Comparison of ENCODE assay signal across 10 cellular contexts in genomic region chr3:67048716-67049076, GRCh38. TPM values are rescaled to one million over a fixed set of nuclear protein-coding genes. Genes with fewer than 3 reads are reported as not detected.
A peak's percentile ranks its signal among the peaks of the same experiment; 100 is the strongest.
DNase-seq lines count a peak whose midpoint lies in the region; ATAC-seq and TF ChIP-seq lines count a peak whose summit lies in the region.
"Had no signal": no experiment of that assay in that cellular context is flagged by ENCODE, and none has a peak within 500 bp of the region (broad histone marks: within the 10 kb centered on the region; RNA-seq: fewer than 3 reads in every experiment).

No MANE protein-coding gene starts in this region.

- WGBS in GM23248 (ENCODE audit: low coverage in 1 of 2, low lambda C conversion rate in 2 of 2, missing lambda C conversion rate in 2 of 2), 2 experiments, result 76 to 83% methylated on average over 3 of the region's 3 CpGs

- H3K27me3 ChIP-seq in GM23248 (replicated peaks; ENCODE audit: insufficient read depth) (no peaks in the 10 kb centered on the region), MM.1S (replicated peaks; ENCODE audit: insufficient read depth, low read length) (no peaks in the 10 kb centered on the region)

- H3K27ac ChIP-seq in GM23248 (no peak overlapping the region), MM.1S (ENCODE audit: low read length) (no peak overlapping the region)
- H3K27ac ChIP-seq: epithelial cell of prostate had no signal

- H3K36me3 ChIP-seq in GM23248 (ENCODE audit: low read depth), result no peaks in the 10 kb centered on the region
- H3K36me3 ChIP-seq in MM.1S (replicated peaks; ENCODE audit: insufficient read depth, low read length), result no peaks in the 10 kb centered on the region

- H3K4me2 ChIP-seq in GM23248 (ENCODE audit: unreplicated experiment), result no peak overlapping the region
- H3K4me2 ChIP-seq in MM.1S (ENCODE audit: low read depth, low read length), result no peak overlapping the region

- in situ Hi-C loops in GM23248 (cut with MboI), result no loop called here

- ATAC-seq in GM18873 (IDR thresholded peaks at IDR 0.05; ENCODE audit: low FRiP score, unreplicated experiment), result peak; percentile 48
- peak; percentile 61 for ATAC-seq in GM21529 (IDR thresholded peaks at IDR 0.05; ENCODE audit: unreplicated experiment)
- ATAC-seq in HG03103 (IDR thresholded peaks at IDR 0.05; ENCODE audit: low read depth, unreplicated experiment), result peak; percentile 53

- no peaks in the 10 kb centered on the region for H3F3A ChIP-seq in GM23248 (ENCODE audit: insufficient read depth)
- no peaks in the 10 kb centered on the region for H3F3A ChIP-seq in MM.1S (ENCODE audit: insufficient read depth, low read length)

- TF ChIP-seq POLR2A in Raji (IDR thresholded peaks at IDR 0.05; ENCODE audit: insufficient read depth, low read depth, low read length), result peak; percentile 12; the same call in 1 of the 2 replicates

- H3K4me3 ChIP-seq in GM23248, result no peak overlapping the region
- H3K4me3 ChIP-seq in MM.1S (ENCODE audit: low read length), result no peak overlapping the region

- H3K9ac ChIP-seq in GM23248, result no peak overlapping the region
- H3K9ac ChIP-seq in MM.1S (ENCODE audit: low read length), result no peak overlapping the region

- no peak for DNase-seq in NCI-H774 (lab: John Stamatoyannopoulos, UW)
- no peak for DNase-seq in GM23248
- DNase-seq in DMS79 (lab: John Stamatoyannopoulos, UW), result no peak
- no peak for DNase-seq in MM.1S
- DNase-seq: NCI-H526 had no signal

- no peak for TF ChIP-seq CTCF in MM.1S (IDR thresholded peaks at IDR 0.05; ENCODE audit: low read length)

- H3K9me2 ChIP-seq in GM23248 (ENCODE audit: insufficient read depth), result no peaks in the 10 kb centered on the region
- H3K9me2 ChIP-seq in MM.1S (replicated peaks; ENCODE audit: insufficient read depth, low read length), result no peaks in the 10 kb centered on the region

- 0 out of 2 replicates have a peak, but pooled peaks cover 9% of the 10 kb centered on the region for H3K4me1 ChIP-seq in GM23248 (ENCODE audit: insufficient read depth)
- peaks cover 4% of the 10 kb centered on the region; the same call in 1 of the 2 replicates for H3K4me1 ChIP-seq in MM.1S (ENCODE audit: low read length)

- H3K79me2 ChIP-seq in GM23248 (ENCODE audit: insufficient read depth), result no peaks in the 10 kb centered on the region
- H3K79me2 ChIP-seq in MM.1S (ENCODE audit: low read length), result no peaks in the 10 kb centered on the region

- H3K9me3 ChIP-seq in GM23248 (ENCODE audit: low read depth), result no peaks in the 10 kb centered on the region
- no peaks in the 10 kb centered on the region for H3K9me3 ChIP-seq in MM.1S (replicated peaks; ENCODE audit: insufficient read depth, low read length)

- H4K20me1 ChIP-seq in GM23248 (ENCODE audit: insufficient read depth) (no peaks in the 10 kb centered on the region), MM.1S (ENCODE audit: insufficient read depth, low read length) (no peaks in the 10 kb centered on the region)

- no peak overlapping the region for H2AFZ ChIP-seq in GM23248
- no peak overlapping the region for H2AFZ ChIP-seq in MM.1S (ENCODE audit: low read length)

RNA-seq across cellular contexts. Expression of gene KBTBD8, which starts 50.6 kb away (rescaled TPM):
- 0.76 and 0.86 TPM in 2 replicates for total RNA-seq in GM23248 (2014; rRNA removed; shearing (Covaris generic))
- polyA plus RNA-seq in GM23248 (2016; fragmentation: Nextera tagmentation; extraction: Ambion mirVana), result 0.26 and 1.1 TPM in 2 replicates
